In genomic region chr19:17184381-17184841, GRCh38 we compare ENCODE assay signal across 10 cellular contexts. TPM values are rescaled to one million over a fixed set of nuclear protein-coding genes. Genes with fewer than 3 reads are reported as not detected.
DNase-seq lines count a peak whose midpoint lies in the region; ATAC-seq, FAIRE-seq and TF ChIP-seq lines count a peak whose summit lies in the region.
"Had no signal": no experiment of that assay in that cellular context is flagged by ENCODE, and none has a peak within 500 bp of the region (broad histone marks: within the 10 kb centered on the region; RNA-seq: fewer than 3 reads in every experiment).

No MANE protein-coding gene starts in this region.

- WGBS in right lobe of liver (ENCODE audit: insufficient coverage, low coverage, low lambda C conversion rate, missing lambda C conversion rate): 67% methylated on average over 1 of the region's 12 CpGs
- WGBS in HepG2 (ENCODE audit: low lambda C conversion rate): 94% methylated on average over 5 of the region's 12 CpGs

- TF ChIP-seq POLR2A in right lobe of liver (IDR thresholded peaks at IDR 0.05) (no peak), HepG2 (IDR thresholded peaks at IDR 0.05; ENCODE audit: insufficient read depth in 1 of 2, low read depth in 2 of 2, low read length in 2 of 2) (no peak)

- TF ChIP-seq EP300 in HepG2 (IDR thresholded peaks at IDR 0.05; ENCODE audit: low read depth in 2 of 2, low read length in 2 of 2) (no peak), HepG2 (CRISPR knock-in tag; IDR thresholded peaks at IDR 0.05; ENCODE audit: borderline replicate concordance) (no peak)

- H3K4me1 ChIP-seq in right lobe of liver (no peaks in the 10 kb centered on the region), HepG2 (ENCODE audit: insufficient read depth, low read length) (no peaks in the 10 kb centered on the region)

- BruUV-seq in HepG2 (replicated peaks; lab: Mats Ljungman, UMichigan): no TSS peak

- no peak for FAIRE-seq in HepG2 (lab: Jason Lieb, UNC)

- H3K4me1 Mint-ChIP-seq in activated T-helper 1 cell treated with anti-CD3 and anti-CD28 coated beads, Interleukin-12 subunit alpha, Interleukin-12 subunit beta, Interleukin-2, Interleukin-4 antibody, amounts not matched to agents 30 ng/mL and 10 ng/mL and 1 ng/mL, durations not matched to agents 14 hours and 24 hours and 36 hours (ENCODE audit: low read depth): peaks cover 20% of the 10 kb centered on the region
- peaks cover 5% of the 10 kb centered on the region for H3K4me1 Mint-ChIP-seq in nephron
- H3K4me1 Mint-ChIP-seq: brain had no signal

- CTCF ChIA-PET in HepG2 (lab: Yijun Ruan, JAX; ENCODE audit: low intra/inter-chr PET ratio, low total read pairs): no interaction called here

- DNase-seq in right lobe of liver (no peak), HepG2 (ENCODE audit: low spot score) (no peak), NCI-H1930 (lab: John Stamatoyannopoulos, UW) (no peak), middle frontal gyrus (ENCODE audit: extremely low spot score, low spot score) (no peak), posterior cingulate gyrus (no peak)
- peak; percentile 38 for DNase-seq in activated T-helper 1 cell treated with anti-CD3 and anti-CD28 coated beads, Interleukin-12 subunit alpha, Interleukin-12 subunit beta, Interleukin-2, Interleukin-4 antibody, amounts not matched to agents 30 ng/mL and 10 ng/mL and 1 ng/mL, durations not matched to agents 14 hours and 24 hours and 36 hours (ENCODE audit: low spot score)

- H3K27me3 ChIP-seq in right lobe of liver: no peaks in the 10 kb centered on the region
- H3K27me3 ChIP-seq in HepG2 (ENCODE audit: control insufficient read depth in 1 of 2, insufficient read depth in 2 of 2, low read length in 2 of 2): no peaks in the 10 kb centered on the region

- TF ChIP-seq CTCF in right lobe of liver (IDR thresholded peaks at IDR 0.05) (no peak), HepG2 (CRISPR knock-in tag; IDR thresholded peaks at IDR 0.05) (no peak), nephron (IDR thresholded peaks at IDR 0.05; ENCODE audit: unreplicated experiment in 3 of 3) (no peak)

- intact Hi-C loops in right lobe of liver (cut with DNase I): no loop called here
- intact Hi-C loops in HepG2 (cut with micrococcal nuclease; ENCODE audit: unreplicated experiment): no loop called here
- intact Hi-C loops in activated T-helper 1 cell treated with anti-CD3 and anti-CD28 coated beads, Interleukin-12 subunit alpha, Interleukin-12 subunit beta, Interleukin-2, Interleukin-4 antibody, amounts not matched to agents 30 ng/mL and 10 ng/mL and 1 ng/mL, durations not matched to agents 14 hours and 24 hours and 36 hours (cut with micrococcal nuclease): loop anchor here (2.0 to 5.0 kb wide), 3 partner anchors 14 to 110 kb away; partner anchors contain the start of genes HAUS8 and MYO9B
- intact Hi-C loops in posterior cingulate gyrus (cut with DNase I): no loop called here

- H4K20me1 ChIP-seq in HepG2 (ENCODE audit: insufficient read depth, low read length): no peaks in the 10 kb centered on the region

- H3K27ac Mint-ChIP-seq in activated T-helper 1 cell treated with anti-CD3 and anti-CD28 coated beads, Interleukin-12 subunit alpha, Interleukin-12 subunit beta, Interleukin-2, Interleukin-4 antibody, amounts not matched to agents 30 ng/mL and 10 ng/mL and 1 ng/mL, durations not matched to agents 14 hours and 24 hours and 36 hours: peak overlapping the region; percentile 93
- peak overlapping the region in 2 of 3 experiments; percentile 8 to 27 for H3K27ac Mint-ChIP-seq in nephron

- no peak overlapping the region for H2AFZ ChIP-seq in HepG2 (ENCODE audit: low read length)

- peak overlapping the region in 1 of 3 donors; percentile 18 for H3K27ac ChIP-seq in right lobe of liver
- H3K27ac ChIP-seq in HepG2 (ENCODE audit: extremely low read length, insufficient read depth, low read length): no peak overlapping the region

- in situ Hi-C loops in HepG2 (cut with HindIII; ENCODE audit: extremely low pct_ligation_motif_present, low pct_unique_long_range_greater_than_20kb): no loop called here

- no peak overlapping the region for H3K9ac ChIP-seq in HepG2 (ENCODE audit: insufficient read depth, low read depth, low read length)

- POLR2A ChIA-PET in HepG2 (lab: Yijun Ruan, JAX): no interaction called here

- peak; percentile 47 to 71 (median 56) for ATAC-seq in right lobe of liver
- no peak for ATAC-seq in HepG2
- no peak for ATAC-seq in GM19467 (IDR thresholded peaks at IDR 0.05; ENCODE audit: unreplicated experiment)
- ATAC-seq: Panc1 had no signal

- no peak for TF ChIP-seq RAD21 in HepG2 (CRISPR knock-in tag; IDR thresholded peaks at IDR 0.05)

- no peaks in the 10 kb centered on the region for H3K9me3 ChIP-seq in right lobe of liver
- no peaks in the 10 kb centered on the region for H3K9me3 ChIP-seq in HepG2 (ENCODE audit: low read length)

- H3K79me2 ChIP-seq in HepG2 (ENCODE audit: insufficient read depth, low read length): no peaks in the 10 kb centered on the region

- H3K36me3 ChIP-seq in right lobe of liver (peaks cover 0 to 36% (median 0%) of the 10 kb centered on the region in 4 donors), HepG2 (replicated peaks in 1 of 2; ENCODE audit: control insufficient read depth in 1 of 2, insufficient read depth in 2 of 2, low read length in 2 of 2) (peaks cover 13 to 14% of the 10 kb centered on the region in 2 experiments; a peak in 4 of 5 replicates)

- H3K27me3 Mint-ChIP-seq in activated T-helper 1 cell treated with anti-CD3 and anti-CD28 coated beads, Interleukin-12 subunit alpha, Interleukin-12 subunit beta, Interleukin-2, Interleukin-4 antibody, amounts not matched to agents 30 ng/mL and 10 ng/mL and 1 ng/mL, durations not matched to agents 14 hours and 24 hours and 36 hours (ENCODE audit: insufficient read depth): no peaks in the 10 kb centered on the region
- peaks cover 8% of the 10 kb centered on the region for H3K27me3 Mint-ChIP-seq in nephron (ENCODE audit: low read depth)
- H3K27me3 Mint-ChIP-seq: brain had no signal

- H3K4me3 ChIP-seq in right lobe of liver (no peak overlapping the region), HepG2 (replicated peaks in 1 of 3; ENCODE audit: insufficient read depth in 1 of 3, low read depth in 2 of 3, low read length in 3 of 3) (no peak overlapping the region)

- H3K9me3 Mint-ChIP-seq in activated T-helper 1 cell treated with anti-CD3 and anti-CD28 coated beads, Interleukin-12 subunit alpha, Interleukin-12 subunit beta, Interleukin-2, Interleukin-4 antibody, amounts not matched to agents 30 ng/mL and 10 ng/mL and 1 ng/mL, durations not matched to agents 14 hours and 24 hours and 36 hours: no peaks in the 10 kb centered on the region
- H3K9me3 Mint-ChIP-seq in nephron: no peaks in the 10 kb centered on the region
- H3K9me3 Mint-ChIP-seq: brain had no signal

- peaks cover 37% of the 10 kb centered on the region for H3K36me3 Mint-ChIP-seq in activated T-helper 1 cell treated with anti-CD3 and anti-CD28 coated beads, Interleukin-12 subunit alpha, Interleukin-12 subunit beta, Interleukin-2, Interleukin-4 antibody, amounts not matched to agents 30 ng/mL and 10 ng/mL and 1 ng/mL, durations not matched to agents 14 hours and 24 hours and 36 hours (ENCODE audit: low read depth)
- H3K36me3 Mint-ChIP-seq in nephron (ENCODE audit: low read depth): peaks cover 42% of the 10 kb centered on the region

- peak overlapping the region; percentile 82 for H3K4me3 Mint-ChIP-seq in activated T-helper 1 cell treated with anti-CD3 and anti-CD28 coated beads, Interleukin-12 subunit alpha, Interleukin-12 subunit beta, Interleukin-2, Interleukin-4 antibody, amounts not matched to agents 30 ng/mL and 10 ng/mL and 1 ng/mL, durations not matched to agents 14 hours and 24 hours and 36 hours
- H3K4me3 Mint-ChIP-seq in nephron: no peak overlapping the region
- H3K4me3 Mint-ChIP-seq: brain had no signal

- no peak overlapping the region for H3K4me2 ChIP-seq in HepG2 (ENCODE audit: low read depth, low read length)

RNA-seq across cellular contexts. Expression of gene USE1, which starts 30.7 kb away (rescaled TPM):
- total RNA-seq in right lobe of liver (10 to 100 TPM; 13.5 to 20.3 (median 18.6) TPM), HepG2 (2016; rRNA removed; fragmentation: Illumina TruSeq; extraction: Trizol) (9.9 and 10.3 TPM in 2 replicates)
- total RNA-seq in HepG2 (2016; cell fraction: cytosol; rRNA removed; fragmentation: Illumina TruSeq; extraction: Trizol; ENCODE audit: low read depth): 7.1 and 12.3 TPM in 2 replicates
- total RNA-seq in HepG2 (2016; cell fraction: insoluble cytoplasmic fraction; rRNA removed; fragmentation: Illumina TruSeq; extraction: Trizol): 10.7 and 11.6 TPM in 2 replicates
- 12.0 and 15.3 TPM in 2 replicates for total RNA-seq in HepG2 (2016; cell fraction: membrane; rRNA removed; fragmentation: Illumina TruSeq; extraction: Trizol)
- 6.2 and 7.0 TPM in 2 replicates for total RNA-seq in HepG2 (2016; cell fraction: nucleus; rRNA removed; fragmentation: Illumina TruSeq; extraction: Trizol)
- 16.3 and 17.6 TPM in 2 replicates for polyA plus RNA-seq in HepG2 (2011; rRNA removed)
- polyA plus RNA-seq in HepG2 (2011; cell fraction: cytosol; rRNA removed): 16.8 and 22.4 TPM in 2 replicates
- polyA plus RNA-seq in HepG2 (2011; cell fraction: nucleus; rRNA removed): 10.1 and 12.6 TPM in 2 replicates
- polyA plus RNA-seq in HepG2 (2012): 9.7 and 10.1 TPM in 2 replicates
- polyA plus RNA-seq in HepG2 (2016; cell fraction: cytosol; fragmentation: Illumina TruSeq; extraction: Trizol; ENCODE audit: low read depth): 24.0 and 30.1 TPM in 2 replicates
- 22.5 and 22.6 TPM in 2 replicates for polyA plus RNA-seq in HepG2 (2016; cell fraction: insoluble cytoplasmic fraction; fragmentation: Illumina TruSeq; extraction: Trizol; ENCODE audit: low read depth)
- polyA plus RNA-seq in HepG2 (2016; cell fraction: membrane; fragmentation: Illumina TruSeq; extraction: Trizol; ENCODE audit: low read depth): 21.6 and 24.0 TPM in 2 replicates
- 20.5 and 25.4 TPM in 2 replicates for polyA plus RNA-seq in HepG2 (2016; cell fraction: nucleus; fragmentation: Illumina TruSeq; extraction: Trizol; ENCODE audit: insufficient read depth, low read depth)
- 10.8 and 31.8 TPM in 2 replicates for polyA minus RNA-seq in HepG2 (2011; rRNA and poly(A)+ RNA removed; ENCODE audit: low replicate concordance)
- polyA minus RNA-seq in HepG2 (2011; cell fraction: cytosol; rRNA and poly(A)+ RNA removed): 5.4 and 6.4 TPM in 2 replicates
- polyA minus RNA-seq in HepG2 (2011; cell fraction: nucleus; rRNA and poly(A)+ RNA removed): 8.2 and 9.4 TPM in 2 replicates
- 34.6 and 36.0 TPM in 2 replicates for total RNA-seq in activated T-helper 1 cell treated with anti-CD3 and anti-CD28 coated beads, Interleukin-12 subunit alpha, Interleukin-12 subunit beta, Interleukin-2, Interleukin-4 antibody, amounts not matched to agents 30 ng/mL and 10 ng/mL and 1 ng/mL, durations not matched to agents 14 hours and 24 hours and 36 hours

RNA-seq across cellular contexts. Expression of gene OCEL1, which starts 41.6 kb away (rescaled TPM):
- 10 to 100 TPM; 17.8 to 64.2 (median 31.2) TPM for total RNA-seq in right lobe of liver
- 10.6 and 13.6 TPM in 2 replicates for total RNA-seq in HepG2 (2016; rRNA removed; fragmentation: Illumina TruSeq; extraction: Trizol)
- 4.8 and 7.7 TPM in 2 replicates for total RNA-seq in HepG2 (2016; cell fraction: cytosol; rRNA removed; fragmentation: Illumina TruSeq; extraction: Trizol; ENCODE audit: low read depth)
- total RNA-seq in HepG2 (2016; cell fraction: insoluble cytoplasmic fraction; rRNA removed; fragmentation: Illumina TruSeq; extraction: Trizol): 11.7 and 14.6 TPM in 2 replicates
- total RNA-seq in HepG2 (2016; cell fraction: membrane; rRNA removed; fragmentation: Illumina TruSeq; extraction: Trizol): 11.2 and 12.2 TPM in 2 replicates
- 12.8 and 13.1 TPM in 2 replicates for total RNA-seq in HepG2 (2016; cell fraction: nucleus; rRNA removed; fragmentation: Illumina TruSeq; extraction: Trizol)
- 17.2 and 19.8 TPM in 2 replicates for polyA plus RNA-seq in HepG2 (2011; rRNA removed)
- 21.9 and 24.8 TPM in 2 replicates for polyA plus RNA-seq in HepG2 (2011; cell fraction: cytosol; rRNA removed)
- polyA plus RNA-seq in HepG2 (2011; cell fraction: nucleus; rRNA removed): 29.8 and 34.9 TPM in 2 replicates
- 26.4 and 27.7 TPM in 2 replicates for polyA plus RNA-seq in HepG2 (2012)
- polyA plus RNA-seq in HepG2 (2016; cell fraction: cytosol; fragmentation: Illumina TruSeq; extraction: Trizol; ENCODE audit: low read depth): 7.6 and 9.7 TPM in 2 replicates
- polyA plus RNA-seq in HepG2 (2016; cell fraction: insoluble cytoplasmic fraction; fragmentation: Illumina TruSeq; extraction: Trizol; ENCODE audit: low read depth): 20.5 and 23.3 TPM in 2 replicates
- 14.5 and 14.9 TPM in 2 replicates for polyA plus RNA-seq in HepG2 (2016; cell fraction: membrane; fragmentation: Illumina TruSeq; extraction: Trizol; ENCODE audit: low read depth)
- polyA plus RNA-seq in HepG2 (2016; cell fraction: nucleus; fragmentation: Illumina TruSeq; extraction: Trizol; ENCODE audit: insufficient read depth, low read depth): 24.5 and 32.1 TPM in 2 replicates
- 8.0 and 13.7 TPM in 2 replicates for polyA minus RNA-seq in HepG2 (2011; rRNA and poly(A)+ RNA removed; ENCODE audit: low replicate concordance)
- polyA minus RNA-seq in HepG2 (2011; cell fraction: cytosol; rRNA and poly(A)+ RNA removed): 12.6 and 14.8 TPM in 2 replicates
- 9.7 and 13.4 TPM in 2 replicates for polyA minus RNA-seq in HepG2 (2011; cell fraction: nucleus; rRNA and poly(A)+ RNA removed)
- total RNA-seq in activated T-helper 1 cell treated with anti-CD3 and anti-CD28 coated beads, Interleukin-12 subunit alpha, Interleukin-12 subunit beta, Interleukin-2, Interleukin-4 antibody, amounts not matched to agents 30 ng/mL and 10 ng/mL and 1 ng/mL, durations not matched to agents 14 hours and 24 hours and 36 hours: 17.0 and 19.6 TPM in 2 replicates

Comparison
In these comparisons a context has a peak if more than half of its experiments do, and no peak if none do; other contexts are left out.
1. ATAC-seq: peak in right lobe of liver (4 of 4); none in HepG2 (single experiment) and GM19467 (single experiment).